21 cellular contexts compared by ENCODE assay signal in genomic region chr14:80323266-80323665, GRCh38.
"Had no signal": no experiment of that assay in that cellular context is flagged by ENCODE, and none has a peak within 500 bp of the region (broad histone marks: within the 10 kb centered on the region; RNA-seq: fewer than 3 reads in every experiment).

No MANE protein-coding gene starts in this region.

- DNase-seq: cerebellar nuclear complex; dermis blood vessel endothelial cell; effector CD4-positive, alpha-beta T cell; endodermal cell; kidney; left cardiac atrium; left ventricle myocardium inferior; mesenchymal stem cell; naive thymus-derived CD4-positive, alpha-beta T cell; nephron progenitor cell; ovary; right cardiac atrium; small intestine; stimulated activated CD4-positive, alpha-beta T cell treated with anti-CD3 and anti-CD28 coated beads, Interleukin-12 subunit alpha, Interleukin-12 subunit beta, amount 100 ng/mL, for 4 hours; stimulated activated naive CD4-positive, alpha-beta T cell; stomach; substantia nigra; trophoblast cell had no signal

- H3K4me3 ChIP-seq: left ventricle myocardium inferior, lung, ovary, stomach, thoracic aorta had no signal

- H3K36me3 ChIP-seq: left ventricle myocardium inferior, ovary, stomach, thoracic aorta had no signal

- H3K27ac ChIP-seq: left ventricle myocardium inferior, ovary, thoracic aorta had no signal

- H3K27me3 Mint-ChIP-seq: naive thymus-derived CD4-positive, alpha-beta T cell; progenitor cell of endocrine pancreas had no signal

- H3K9me3 ChIP-seq: ovary, thoracic aorta had no signal

- H3K9me3 Mint-ChIP-seq: endodermal cell had no signal

- H3K4me1 Mint-ChIP-seq: endodermal cell; naive thymus-derived CD4-positive, alpha-beta T cell; nephron progenitor cell had no signal

- ATAC-seq: left cardiac atrium; naive thymus-derived CD4-positive, alpha-beta T cell; right cardiac atrium had no signal

- H3K4me1 ChIP-seq: left ventricle myocardium inferior had no signal

- H3K27ac Mint-ChIP-seq: endodermal cell; naive thymus-derived CD4-positive, alpha-beta T cell had no signal

- H3K27me3 ChIP-seq: ovary, stomach had no signal

- H3K4me3 Mint-ChIP-seq: endodermal cell; naive thymus-derived CD4-positive, alpha-beta T cell; nephron progenitor cell had no signal
